1 cellular context compared by ENCODE assay signal in genomic region chr17:33657181-33657580, GRCh38.
TF ChIP-seq lines count a peak whose summit lies in the region.

No MANE protein-coding gene starts in this region.

TF ChIP-seq in WTC11, 78 proteins besides CTCF, POLR2A, EP300 and RAD21 (continued from another document):
- TF ChIP-seq TCF7 (CRISPR knock-in tag; IDR thresholded peaks at IDR 0.05; ENCODE audit: low read depth) (no peak), JUN (CRISPR knock-in tag; IDR thresholded peaks at IDR 0.05) (no peak), STAT6 (CRISPR knock-in tag; conservative IDR thresholded peaks at IDR 0.05; ENCODE audit: low read depth) (no peak), ETV6 (CRISPR knock-in tag; IDR thresholded peaks at IDR 0.05) (no peak), E2F4 (CRISPR knock-in tag; IDR thresholded peaks at IDR 0.05; ENCODE audit: borderline replicate concordance, low read depth) (no peak), ZNF512 (CRISPR knock-in tag; IDR thresholded peaks at IDR 0.05; ENCODE audit: borderline replicate concordance) (no peak), FOXP1 (CRISPR knock-in tag; IDR thresholded peaks at IDR 0.05; ENCODE audit: borderline replicate concordance) (no peak), FOXJ3 (CRISPR knock-in tag; IDR thresholded peaks at IDR 0.05; ENCODE audit: borderline replicate concordance) (no peak)
